17 cellular contexts compared by ENCODE assay signal in genomic region chr7:85150624-85151023, GRCh38. TPM values are rescaled to one million over a fixed set of nuclear protein-coding genes. Genes with fewer than 3 reads are reported as not detected.
DNase-seq lines count a peak whose midpoint lies in the region; ATAC-seq and TF ChIP-seq lines count a peak whose summit lies in the region.
"Had no signal": no experiment of that assay in that cellular context is flagged by ENCODE, and none has a peak within 500 bp of the region (broad histone marks: within the 10 kb centered on the region; RNA-seq: fewer than 3 reads in every experiment).

No MANE protein-coding gene starts in this region.

- no peaks in the 10 kb centered on the region for H3K27me3 ChIP-seq in mammary epithelial cell (ENCODE audit: insufficient read depth, low read length)
- H3K27me3 ChIP-seq: BLaER1 treated with 17β-estradiol and CSF1 and Interleukin-3, amounts not matched to agents 10 nM and 100 nM had no signal

- no peak overlapping the region for H2AFZ ChIP-seq in mammary epithelial cell (ENCODE audit: low read depth, low read length)
- H2AFZ ChIP-seq: GM23338 had no signal

- H3K4me1 Mint-ChIP-seq in MCF 10A (ENCODE audit: insufficient read depth, unreplicated experiment), result no peaks in the 10 kb centered on the region
- H3K4me1 Mint-ChIP-seq: B cell, GM23338 had no signal

- H3K27ac Mint-ChIP-seq in MCF 10A (ENCODE audit: low read depth, unreplicated experiment), result no peak overlapping the region
- H3K27ac Mint-ChIP-seq: B cell; CD8-positive, alpha-beta T cell; HFFc6 had no signal

- POLR2A ChIA-PET in MCF 10A (lab: Yijun Ruan, JAX), result no interaction called here

- TF ChIP-seq CTCF in mammary epithelial cell (conservative IDR thresholded peaks at IDR 0.05 in 1 of 2, IDR thresholded peaks at IDR 0.05 in 1 of 2; ENCODE audit: extremely low read depth in 1 of 2, insufficient read depth in 1 of 2, low read depth in 1 of 2, low read length in 2 of 2) (no peak), MCF 10A (IDR thresholded peaks at IDR 0.05; ENCODE audit: unreplicated experiment) (no peak)

- H3K9me3 ChIP-seq in mammary epithelial cell (replicated peaks; ENCODE audit: insufficient read depth, low read length), result no peaks in the 10 kb centered on the region
- H3K9me3 ChIP-seq: BLaER1 treated with 17β-estradiol and CSF1 and Interleukin-3, amounts not matched to agents 10 nM and 100 nM had no signal

- H3K36me3 ChIP-seq in mammary epithelial cell (ENCODE audit: insufficient read depth, low read length), result no peaks in the 10 kb centered on the region
- H3K36me3 ChIP-seq: BLaER1 treated with 17β-estradiol and CSF1 and Interleukin-3, amounts not matched to agents 10 nM and 100 nM had no signal

- H3K9me3 Mint-ChIP-seq in MCF 10A (ENCODE audit: unreplicated experiment), result no peaks in the 10 kb centered on the region
- H3K9me3 Mint-ChIP-seq: CD8-positive, alpha-beta T cell; GM23338; HFFc6 had no signal

- dilution Hi-C loops in mammary epithelial cell (cut with HindIII; ENCODE audit: low sequenced_read_pairs), result no loop called here

- DNase-seq in mammary epithelial cell (peak; percentile 43), MCF 10A (ENCODE audit: unreplicated experiment) (no peak), NCI-H69 (lab: John Stamatoyannopoulos, UW) (peak; percentile 41), SK-MEL-5 (ENCODE audit: low read depth, low spot score) (peak; percentile 40), MV-4-11 (lab: John Stamatoyannopoulos, UW) (no peak), sciatic nerve (ENCODE audit: low spot score) (no peak), NCI-H146 (lab: John Stamatoyannopoulos, UW) (no peak)
- DNase-seq: CD8-positive, alpha-beta T cell; DMS 273 treated with DMSO at 0.1 percent for 48 hours; DMS53; DND-41; EL; HFFc6 had no signal

- H3K4me3 ChIP-seq in mammary epithelial cell (replicated peaks in 1 of 3; ENCODE audit: insufficient read depth in 1 of 3, low read depth in 2 of 3, low read length in 3 of 3), result no peak overlapping the region
- H3K4me3 ChIP-seq: BLaER1 treated with 17β-estradiol and CSF1 and Interleukin-3, amounts not matched to agents 10 nM and 100 nM; GM23338 had no signal

- no peak for ATAC-seq in sciatic nerve
- ATAC-seq: CD8-positive, alpha-beta T cell; GM23338; HCT116 had no signal

- peaks cover 12% of the 10 kb centered on the region for H3K4me1 ChIP-seq in mammary epithelial cell (ENCODE audit: insufficient read depth, low read length)
- H3K4me1 ChIP-seq: BLaER1 treated with 17β-estradiol and CSF1 and Interleukin-3, amounts not matched to agents 10 nM and 100 nM had no signal

- in situ Hi-C loops in mammary epithelial cell (cut with MboI; ENCODE audit: low sequenced_read_pairs in 2 of 2), result no loop called here
- in situ Hi-C loops in SK-MEL-5 (cut with HindIII; ENCODE audit: low pct_unique_long_range_greater_than_20kb, low sequenced_read_pairs), result no loop called here

- intact Hi-C loops in mammary epithelial cell (cut with micrococcal nuclease) (no loop called here), MCF 10A (cut with micrococcal nuclease) (no loop called here), sciatic nerve (cut with DNase I) (no loop called here)

- BruUV-seq in mammary epithelial cell (replicated peaks; lab: Mats Ljungman, UMichigan) (no TSS peak), MCF 10A (replicated peaks; lab: Mats Ljungman, UMichigan) (no TSS peak)

- WGBS in mammary epithelial cell (ENCODE audit: low coverage, missing lambda C conversion rate), result 57% methylated on average over 1 of the region's 1 CpG

- no peak overlapping the region for H3K27ac ChIP-seq in mammary epithelial cell (ENCODE audit: insufficient read depth, low read depth, low read length)
- H3K27ac ChIP-seq: BLaER1 treated with 17β-estradiol and CSF1 and Interleukin-3, amounts not matched to agents 10 nM and 100 nM had no signal

- no peaks in the 10 kb centered on the region for H3K79me2 ChIP-seq in mammary epithelial cell (ENCODE audit: insufficient read depth, low read length)

- no peaks in the 10 kb centered on the region for H4K20me1 ChIP-seq in mammary epithelial cell (ENCODE audit: insufficient read depth, low read length)
- H4K20me1 ChIP-seq: BLaER1 treated with 17β-estradiol and CSF1 and Interleukin-3, amounts not matched to agents 10 nM and 100 nM had no signal

- CTCF ChIA-PET in mammary epithelial cell (lab: Charles Lee; ENCODE audit: low non-redundant PET), result no interaction called here
- CTCF ChIA-PET in MCF 10A (lab: Yijun Ruan, JAX), result no interaction called here

- no peaks in the 10 kb centered on the region for H3K36me3 Mint-ChIP-seq in MCF 10A (ENCODE audit: insufficient read depth, unreplicated experiment)
- H3K36me3 Mint-ChIP-seq: CD8-positive, alpha-beta T cell had no signal

- no peak overlapping the region for H3K9ac ChIP-seq in mammary epithelial cell (ENCODE audit: insufficient read depth, low read length)
- H3K9ac ChIP-seq: BLaER1 treated with 17β-estradiol and CSF1 and Interleukin-3, amounts not matched to agents 10 nM and 100 nM had no signal

- peak overlapping the region; percentile 47 for H3K4me2 ChIP-seq in mammary epithelial cell (ENCODE audit: insufficient read depth, low read depth, low read length)
- H3K4me2 ChIP-seq: BLaER1 treated with 17β-estradiol and CSF1 and Interleukin-3, amounts not matched to agents 10 nM and 100 nM; GM23338 had no signal

- peaks cover 34% of the 10 kb centered on the region for H3K27me3 Mint-ChIP-seq in MCF 10A (ENCODE audit: insufficient read depth, unreplicated experiment)
- H3K27me3 Mint-ChIP-seq: B cell had no signal

- H3K4me3 Mint-ChIP-seq in MCF 10A (ENCODE audit: unreplicated experiment), result no peak overlapping the region
- H3K4me3 Mint-ChIP-seq: B cell; CD8-positive, alpha-beta T cell; GM23338; HFFc6 had no signal

RNA-seq across cellular contexts. Expression of gene SEMA3D, which starts 36.2 kb away (rescaled TPM):
- 1 to 10 TPM; 3.5 to 9.5 TPM for total RNA-seq in mammary epithelial cell
- polyA plus RNA-seq in mammary epithelial cell, result 5.8 TPM
- polyA minus RNA-seq in mammary epithelial cell, result 4.8 TPM
- total RNA-seq in MCF 10A (2022), result not detected in 2 replicates
- total RNA-seq in SK-MEL-5 (2014; rRNA removed; shearing (Covaris generic)), result 0.95 and 1.3 TPM in 2 replicates
- 0.33 and 0.65 TPM in 2 replicates for polyA plus RNA-seq in SK-MEL-5 (2015; cell fraction: cytosol; rRNA removed)
- polyA plus RNA-seq in SK-MEL-5 (2015; cell fraction: nucleus; rRNA removed), result 0.09 and 0.95 TPM in 2 replicates
- total RNA-seq in sciatic nerve, result 15.9 TPM
- total RNA-seq: CD8-positive, alpha-beta T cell had no signal

Comparison
In these comparisons a context has a peak if more than half of its experiments do, and no peak if none do; other contexts are left out.
1. DNase-seq: peak in mammary epithelial cell (single experiment), NCI-H69 (single experiment) and SK-MEL-5 (single experiment); none in MCF 10A (single experiment), MV-4-11 (single experiment), sciatic nerve (single experiment) and NCI-H146 (single experiment).